In genomic region chr1:14962407-14962806, GRCh38 we compare ENCODE assay signal across 28 cellular contexts.
"Had no signal": no experiment of that assay in that cellular context is flagged by ENCODE, and none has a peak within 500 bp of the region (broad histone marks: within the 10 kb centered on the region; RNA-seq: fewer than 3 reads in every experiment).

No MANE protein-coding gene starts in this region.

- H3K4me3 ChIP-seq: adrenal gland, breast epithelium, cardiac muscle cell, esophagus muscularis mucosa, gastrocnemius medialis had no signal

- DNase-seq: activated CD4-positive, alpha-beta memory T cell treated with anti-CD3 and anti-CD28 coated beads for 36 hours; activated CD4-positive, alpha-beta T cell treated with anti-CD3 and anti-CD28 coated beads for 36 hours; activated CD4-positive, alpha-beta T cell treated with anti-CD3 and anti-CD28 coated beads, Interleukin-2, amount 10 ng/mL, durations not matched to agents 24 days and 14 days; activated CD4-positive, CD25-positive, alpha-beta regulatory T cell; activated CD4-positive, CD25-positive, alpha-beta regulatory T cell treated with anti-CD3 and anti-CD28 coated beads, Interleukin-2, amount 50 U/mL, for 72 hours; activated CD8-positive, alpha-beta memory T cell treated with anti-CD3 and anti-CD28 coated beads, Interleukin-2, amount 10 ng/mL, durations not matched to agents 7 days and 5 days; activated CD8-positive, alpha-beta memory T cell treated with anti-CD3 and anti-CD28 coated beads, Interleukin-2, amount 50 U/mL, for 4 hours; activated CD8-positive, alpha-beta T cell treated with anti-CD3 and anti-CD28 coated beads, Interleukin-2, amount 10 ng/mL, durations not matched to agents 7 days and 5 days; activated effector memory CD4-positive, alpha-beta T cell treated with anti-CD3 and anti-CD28 coated beads, Interleukin-2, amount 50 U/mL, for 16 hours; activated naive CD4-positive, alpha-beta T cell treated with anti-CD3 and anti-CD28 coated beads for 36 hours; activated naive CD8-positive, alpha-beta T cell treated with anti-CD3 and anti-CD28 coated beads for 36 hours; activated naive CD8-positive, alpha-beta T cell treated with anti-CD3 and anti-CD28 coated beads, Interleukin-2, amount 50 U/mL, for 24 hours; activated T-cell treated with anti-CD3 and anti-CD28 coated beads, Interleukin-2, amount 50 U/mL, for 1 hour; activated T-cell treated with anti-CD3 and anti-CD28 coated beads, Interleukin-2, amount 50 U/mL, for 48 hours; amygdala; aorta; central memory CD4-positive, alpha-beta T cell; cortex of kidney; effector CD4-positive, alpha-beta T cell; effector memory CD8-positive, alpha-beta T cell; erythroblast; foreskin keratinocyte; gastrocnemius medialis; glutamatergic neuron had no signal

- H3K4me1 ChIP-seq: adrenal gland, esophagus muscularis mucosa, foreskin keratinocyte, gastrocnemius medialis had no signal

- H3K9me3 ChIP-seq: adrenal gland, breast epithelium, esophagus muscularis mucosa, gastrocnemius medialis had no signal

- H3K36me3 ChIP-seq: breast epithelium, cardiac muscle cell, gastrocnemius medialis had no signal

- ATAC-seq: activated CD4-positive, alpha-beta T cell treated with anti-CD3 and anti-CD28 coated beads for 36 hours; activated CD8-positive, alpha-beta memory T cell treated with anti-CD3 and anti-CD28 coated beads, Interleukin-2, amount 10 ng/mL, durations not matched to agents 7 days and 5 days; activated CD8-positive, alpha-beta T cell treated with anti-CD3 and anti-CD28 coated beads, Interleukin-2, amount 10 ng/mL, durations not matched to agents 7 days and 5 days; activated naive CD8-positive, alpha-beta T cell treated with anti-CD3 and anti-CD28 coated beads, Interleukin-2, amount 50 U/mL, for 24 hours; effector memory CD8-positive, alpha-beta T cell; gastrocnemius medialis had no signal

- H3K27me3 ChIP-seq: adrenal gland, breast epithelium, cardiac muscle cell, esophagus muscularis mucosa, foreskin keratinocyte, gastrocnemius medialis had no signal

- H3K27ac ChIP-seq: breast epithelium, cardiac muscle cell, esophagus muscularis mucosa, foreskin keratinocyte, gastrocnemius medialis had no signal
